Comparison of ENCODE assay signal across 10 cellular contexts in genomic region chr20:25194333-25194972, GRCh38. TPM values are rescaled to one million over a fixed set of nuclear protein-coding genes. Genes with fewer than 3 reads are reported as not detected.
DNase-seq lines count a peak whose midpoint lies in the region; ATAC-seq, FAIRE-seq and TF ChIP-seq lines count a peak whose summit lies in the region.
"Had no signal": no experiment of that assay in that cellular context is flagged by ENCODE, and none has a peak within 500 bp of the region (broad histone marks: within the 10 kb centered on the region; RNA-seq: fewer than 3 reads in every experiment).

No MANE protein-coding gene starts in this region.

- intact Hi-C loops in CD4-positive, alpha-beta memory T cell (cut with micrococcal nuclease), result no loop called here

- H3K79me2 ChIP-seq in trophoblast cell (ENCODE audit: control insufficient read depth, insufficient read depth, low read length, poor library complexity), result peaks cover 9% of the 10 kb centered on the region

- peak overlapping the region; percentile 83 to 95 (median 88) for H3K4me3 Mint-ChIP-seq in CD4-positive, alpha-beta memory T cell
- H3K4me3 Mint-ChIP-seq in IgD-negative memory B cell, result peak overlapping the region; percentile 31 to 92 (median 80)

- peaks cover 9% of the 10 kb centered on the region for H3K79me1 ChIP-seq in trophoblast cell (ENCODE audit: low read length)

- H3K9me3 ChIP-seq in CD4-positive, alpha-beta memory T cell (ENCODE audit: control insufficient read depth in 1 of 2, low read length in 2 of 2), result no peaks in the 10 kb centered on the region
- H3K9me3 ChIP-seq in effector memory CD4-positive, alpha-beta T cell (ENCODE audit: control insufficient read depth, low read length), result no peaks in the 10 kb centered on the region
- H3K9me3 ChIP-seq in trophoblast cell (ENCODE audit: insufficient read depth, low read depth, low read length), result no peaks in the 10 kb centered on the region

- H3K27me3 ChIP-seq in CD4-positive, alpha-beta memory T cell (ENCODE audit: insufficient read depth, low read length), result no peaks in the 10 kb centered on the region
- no peaks in the 10 kb centered on the region for H3K27me3 ChIP-seq in effector memory CD4-positive, alpha-beta T cell (replicated peaks; ENCODE audit: control insufficient read depth, insufficient read depth, low read length, poor library complexity, severe bottlenecking)
- H3K27me3 ChIP-seq in trophoblast cell (ENCODE audit: insufficient read depth, low read length), result no peaks in the 10 kb centered on the region

- ATAC-seq in HG02798 (IDR thresholded peaks at IDR 0.05; ENCODE audit: poor library complexity, unreplicated experiment), result no peak

- POLR2A ChIA-PET in CD4-positive, alpha-beta memory T cell (lab: Charles Lee; ENCODE audit: partially characterized antibody), result interaction anchor here (0.6 to 3.0 kb wide), 10 partner anchors 10 to 669 kb away, joined by 3 to 34 read pairs (median 9); partner anchors contain the start of genes ABHD12, ACSS1, APMAP and PYGB

- H4K12ac ChIP-seq in trophoblast cell (ENCODE audit: low read depth, low read length), result peak overlapping the region; percentile 22

- H3K14ac ChIP-seq in trophoblast cell (ENCODE audit: low read length), result no peak overlapping the region

- H4K8ac ChIP-seq in trophoblast cell (ENCODE audit: low read depth, low read length), result no peak overlapping the region

- peak overlapping the region; percentile 77 for H3K27ac ChIP-seq in CD4-positive, alpha-beta memory T cell (ENCODE audit: low read depth, low read length)
- no peak overlapping the region for H3K27ac ChIP-seq in effector memory CD4-positive, alpha-beta T cell (ENCODE audit: insufficient read depth, low read length, poor library complexity, severe bottlenecking)
- H3K27ac ChIP-seq in trophoblast cell (ENCODE audit: low read depth, low read length), result no peak overlapping the region

- peak overlapping the region; percentile 61 to 94 (median 92) for H3K27ac Mint-ChIP-seq in CD4-positive, alpha-beta memory T cell
- H3K27ac Mint-ChIP-seq in IgD-negative memory B cell, result peak overlapping the region; percentile 27 to 93 (median 85)

- no peak overlapping the region for H3K23ac ChIP-seq in trophoblast cell (ENCODE audit: low read length)

- H3K9ac ChIP-seq in trophoblast cell (ENCODE audit: low read length), result no peak overlapping the region

- no peak for FAIRE-seq in D721Med (lab: Jason Lieb, UNC)

- H3K36me3 ChIP-seq in CD4-positive, alpha-beta memory T cell (ENCODE audit: insufficient read depth, low read length), result no peaks in the 10 kb centered on the region
- H3K36me3 ChIP-seq in effector memory CD4-positive, alpha-beta T cell (ENCODE audit: control insufficient read depth, insufficient read depth, low read length), result no peaks in the 10 kb centered on the region
- H3K36me3 ChIP-seq in trophoblast cell (ENCODE audit: control insufficient read depth in 1 of 2, insufficient read depth in 2 of 2, low read length in 2 of 2), result no peaks in the 10 kb centered on the region

- peaks cover 28% of the 10 kb centered on the region for H3K4me1 ChIP-seq in CD4-positive, alpha-beta memory T cell (ENCODE audit: insufficient read depth, low read length)
- peaks cover 14% of the 10 kb centered on the region for H3K4me1 ChIP-seq in effector memory CD4-positive, alpha-beta T cell (ENCODE audit: control insufficient read depth, insufficient read depth, low read length, poor library complexity, severe bottlenecking)
- H3K4me1 ChIP-seq in trophoblast cell (ENCODE audit: control insufficient read depth in 1 of 2, insufficient read depth in 2 of 2, low read length in 2 of 2), result peaks cover 2 to 3% of the 10 kb centered on the region in 2 experiments

- no peak overlapping the region for H2BK120ac ChIP-seq in trophoblast cell (ENCODE audit: insufficient read depth, low read length, poor library complexity)

- CTCF ChIA-PET in CD4-positive, alpha-beta memory T cell (lab: Charles Lee; ENCODE audit: partially characterized antibody), result interaction anchor here (0.8 to 1.7 kb wide), 6 partner anchors 14 to 199 kb away, joined by 3 to 5 read pairs (median 4); no protein-coding TSS in a partner anchor

- H2BK12ac ChIP-seq in trophoblast cell (ENCODE audit: low read length), result no peak overlapping the region

- no peak overlapping the region for H2AK5ac ChIP-seq in trophoblast cell (ENCODE audit: low read length)

- no CpG with 5 or more reads among the region's 18 CpGs for WGBS in trophoblast cell (ENCODE audit: extremely low coverage, insufficient coverage, insufficient read length)

- H3K4ac ChIP-seq in trophoblast cell (ENCODE audit: low read depth, low read length), result no peak overlapping the region

- H3K4me1 Mint-ChIP-seq in CD4-positive, alpha-beta memory T cell, result peaks cover 26 to 38% (median 32%) of the 10 kb centered on the region in 4 donors
- H3K4me1 Mint-ChIP-seq in IgD-negative memory B cell, result peaks cover 12 to 25% (median 19%) of the 10 kb centered on the region in 3 donors

- no peak overlapping the region for H4K91ac ChIP-seq in trophoblast cell (ENCODE audit: low read depth, low read length)

- DNase-seq in CD4-positive, alpha-beta memory T cell, result no peak
- no peak for DNase-seq in effector memory CD4-positive, alpha-beta T cell
- no peak for DNase-seq in trophoblast cell
- no peak for DNase-seq in NCI-H748 treated with DMSO at 0.1 percent for 48 hours (lab: John Stamatoyannopoulos, UW)
- no peak for DNase-seq in D721Med (ENCODE audit: insufficient read length, low spot score)
- no peak for DNase-seq in NCI-H146 (lab: John Stamatoyannopoulos, UW)
- DNase-seq: activated CD8-positive, alpha-beta memory T cell treated with anti-CD3 and anti-CD28 coated beads, Interleukin-2, amount 50 U/mL, for 4 hours; stimulated activated naive CD4-positive, alpha-beta T cell had no signal

- H2BK5ac ChIP-seq in trophoblast cell (ENCODE audit: low read depth, low read length, poor library complexity), result no peak overlapping the region

- H3K27me3 Mint-ChIP-seq in CD4-positive, alpha-beta memory T cell, result no peaks in the 10 kb centered on the region
- H3K27me3 Mint-ChIP-seq in IgD-negative memory B cell, result peaks cover 3% of the 10 kb centered on the region

- no peak overlapping the region for H3K4me2 ChIP-seq in trophoblast cell (ENCODE audit: low read length)

- H2AFZ ChIP-seq in trophoblast cell (ENCODE audit: insufficient read depth, low read length, poor library complexity), result no peak overlapping the region

- peaks cover 0 to 6% of the 10 kb centered on the region in 2 donors for H3K36me3 Mint-ChIP-seq in CD4-positive, alpha-beta memory T cell
- H3K36me3 Mint-ChIP-seq in IgD-negative memory B cell, result no peaks in the 10 kb centered on the region

- H3K18ac ChIP-seq in trophoblast cell (ENCODE audit: low read length), result no peak overlapping the region

- TF ChIP-seq CTCF in D721Med (IDR thresholded peaks at IDR 0.05; ENCODE audit: insufficient read depth, missing control alignments), result no peak

- H3K9me3 Mint-ChIP-seq in CD4-positive, alpha-beta memory T cell, result no peaks in the 10 kb centered on the region
- H3K9me3 Mint-ChIP-seq in IgD-negative memory B cell, result no peaks in the 10 kb centered on the region

- peak overlapping the region in 1 of 2 donors; percentile 82 for H3K4me3 ChIP-seq in CD4-positive, alpha-beta memory T cell (ENCODE audit: low read length in 2 of 2)
- H3K4me3 ChIP-seq in effector memory CD4-positive, alpha-beta T cell (ENCODE audit: insufficient read depth, low read depth, low read length, poor library complexity, severe bottlenecking), result peak overlapping the region; percentile 84
- no peak overlapping the region for H3K4me3 ChIP-seq in trophoblast cell (ENCODE audit: low read depth, low read length)

RNA-seq across cellular contexts. Expression of gene ENTPD6, which starts 1.1 kb away (rescaled TPM):
- total RNA-seq in CD4-positive, alpha-beta memory T cell, result 10 to 100 TPM; 90.2 to 94.3 TPM
- polyA plus RNA-seq in CD4-positive, alpha-beta memory T cell, result 10 to 100 TPM; 42.1 to 45.8 TPM
- 26.9 TPM for polyA plus RNA-seq in IgD-negative memory B cell
- 20.3 and 20.9 TPM in 2 replicates for polyA plus RNA-seq in trophoblast cell (2013)

RNA-seq across cellular contexts. Expression of gene PYGB, which starts 53.4 kb away (rescaled TPM):
- 10 to 100 TPM; 34.0 to 35.6 TPM for total RNA-seq in CD4-positive, alpha-beta memory T cell
- polyA plus RNA-seq in CD4-positive, alpha-beta memory T cell, result 10 to 100 TPM; 28.3 to 34.3 TPM
- 27.6 TPM for polyA plus RNA-seq in IgD-negative memory B cell
- 21.3 and 22.0 TPM in 2 replicates for polyA plus RNA-seq in trophoblast cell (2013)
